ENCODE assay signal across 8 cellular contexts in genomic region chr16:1706386-1707192, GRCh38. TPM values are rescaled to one million over a fixed set of nuclear protein-coding genes. Genes with fewer than 3 reads are reported as not detected.
DNase-seq lines count a peak whose midpoint lies in the region; TF ChIP-seq lines count a peak whose summit lies in the region.

No MANE protein-coding gene starts in this region.

- no peaks in the 10 kb centered on the region for H3K9me3 Mint-ChIP-seq in activated T-helper 1 cell treated with anti-CD3 and anti-CD28 coated beads, Interleukin-12 subunit alpha, Interleukin-12 subunit beta, Interleukin-2, Interleukin-4 antibody, amounts not matched to agents 30 ng/mL and 10 ng/mL and 1 ng/mL, durations not matched to agents 14 hours and 24 hours and 36 hours

- peaks cover 28% of the 10 kb centered on the region for H3K4me1 Mint-ChIP-seq in activated T-helper 1 cell treated with anti-CD3 and anti-CD28 coated beads, Interleukin-12 subunit alpha, Interleukin-12 subunit beta, Interleukin-2, Interleukin-4 antibody, amounts not matched to agents 30 ng/mL and 10 ng/mL and 1 ng/mL, durations not matched to agents 14 hours and 24 hours and 36 hours (ENCODE audit: low read depth)

- H3K27me3 ChIP-seq in H7 (ENCODE audit: control insufficient read depth, insufficient read depth, low read length) (no peaks in the 10 kb centered on the region), osteoblast (ENCODE audit: insufficient read depth, low read length) (no peaks in the 10 kb centered on the region)

- peaks cover 6% of the 10 kb centered on the region for H3K36me3 ChIP-seq in H7 (replicated peaks; ENCODE audit: control insufficient read depth, insufficient read depth, low read length)
- peaks cover 13% of the 10 kb centered on the region for H3K36me3 ChIP-seq in osteoblast (ENCODE audit: insufficient read depth, low read length)

- intact Hi-C loops in activated T-helper 1 cell treated with anti-CD3 and anti-CD28 coated beads, Interleukin-12 subunit alpha, Interleukin-12 subunit beta, Interleukin-2, Interleukin-4 antibody, amounts not matched to agents 30 ng/mL and 10 ng/mL and 1 ng/mL, durations not matched to agents 14 hours and 24 hours and 36 hours (cut with micrococcal nuclease), result loop anchor here (1.0 to 10.0 kb wide), 6 partner anchors 28 to 292 kb away; partner anchors contain the start of genes EME2, JPT2, MRPS34 and NME3

- DNase-seq in GM03348 (ENCODE audit: low spot score) (peak; percentile 65), H7 (peak; percentile 88), NAMALWA (ENCODE audit: low spot score) (peak; percentile 56), fibroblast of the aortic adventitia (ENCODE audit: low read depth) (peak; percentile 40), osteoblast (ENCODE audit: insufficient read length, low spot score, missing footprints) (peak; percentile 92), NCI-H2081 treated with DMSO at 0.1 percent for 48 hours (lab: John Stamatoyannopoulos, UW) (no peak), SW 1271 (lab: John Stamatoyannopoulos, UW) (no peak)
- DNase-seq in activated T-helper 1 cell treated with anti-CD3 and anti-CD28 coated beads, Interleukin-12 subunit alpha, Interleukin-12 subunit beta, Interleukin-2, Interleukin-4 antibody, amounts not matched to agents 30 ng/mL and 10 ng/mL and 1 ng/mL, durations not matched to agents 14 hours and 24 hours and 36 hours (ENCODE audit: low spot score), result peak; percentile 22

- peaks cover 43% of the 10 kb centered on the region for H4K20me1 ChIP-seq in osteoblast (ENCODE audit: insufficient read depth, low read length)

- H3K4me1 ChIP-seq in osteoblast (ENCODE audit: insufficient read depth, low read length), result peaks cover 26% of the 10 kb centered on the region

- no peak for TF ChIP-seq CTCF in fibroblast of the aortic adventitia (IDR thresholded peaks at IDR 0.05; ENCODE audit: insufficient read depth, low read length)
- no peak for TF ChIP-seq CTCF in osteoblast (IDR thresholded peaks at IDR 0.05; ENCODE audit: extremely low read depth, low read depth, low read length)

- peak overlapping the region; percentile 94 for H3K4me3 Mint-ChIP-seq in activated T-helper 1 cell treated with anti-CD3 and anti-CD28 coated beads, Interleukin-12 subunit alpha, Interleukin-12 subunit beta, Interleukin-2, Interleukin-4 antibody, amounts not matched to agents 30 ng/mL and 10 ng/mL and 1 ng/mL, durations not matched to agents 14 hours and 24 hours and 36 hours

- H3K79me2 ChIP-seq in osteoblast (ENCODE audit: insufficient read depth, low read length), result peaks cover 58% of the 10 kb centered on the region

- peak overlapping the region; percentile 90 for H2AFZ ChIP-seq in osteoblast (ENCODE audit: low read length)

- peaks cover 21% of the 10 kb centered on the region for H3K36me3 Mint-ChIP-seq in activated T-helper 1 cell treated with anti-CD3 and anti-CD28 coated beads, Interleukin-12 subunit alpha, Interleukin-12 subunit beta, Interleukin-2, Interleukin-4 antibody, amounts not matched to agents 30 ng/mL and 10 ng/mL and 1 ng/mL, durations not matched to agents 14 hours and 24 hours and 36 hours (ENCODE audit: low read depth)

- peak overlapping the region; percentile 86 for H3K27ac Mint-ChIP-seq in activated T-helper 1 cell treated with anti-CD3 and anti-CD28 coated beads, Interleukin-12 subunit alpha, Interleukin-12 subunit beta, Interleukin-2, Interleukin-4 antibody, amounts not matched to agents 30 ng/mL and 10 ng/mL and 1 ng/mL, durations not matched to agents 14 hours and 24 hours and 36 hours

- H3K9me3 ChIP-seq in osteoblast (ENCODE audit: low read depth, low read length), result no peaks in the 10 kb centered on the region

- H3K4me2 ChIP-seq in osteoblast (ENCODE audit: insufficient read depth, low read length), result peak overlapping the region; percentile 91

- H3K27ac ChIP-seq in osteoblast (ENCODE audit: low read depth, low read length), result peak overlapping the region; percentile 76

- peak overlapping the region; percentile 97 for H3K4me3 ChIP-seq in H7 (ENCODE audit: insufficient read depth, low read depth, low read length)
- peak overlapping the region; percentile 98 for H3K4me3 ChIP-seq in fibroblast of the aortic adventitia (ENCODE audit: low read depth, low read length)
- peak overlapping the region; percentile 97 for H3K4me3 ChIP-seq in osteoblast (ENCODE audit: insufficient read depth, low read length)

- H3K27me3 Mint-ChIP-seq in activated T-helper 1 cell treated with anti-CD3 and anti-CD28 coated beads, Interleukin-12 subunit alpha, Interleukin-12 subunit beta, Interleukin-2, Interleukin-4 antibody, amounts not matched to agents 30 ng/mL and 10 ng/mL and 1 ng/mL, durations not matched to agents 14 hours and 24 hours and 36 hours (ENCODE audit: insufficient read depth), result no peaks in the 10 kb centered on the region

RNA-seq across cellular contexts. Expression of gene MAPK8IP3, which starts 0.6 kb away (rescaled TPM):
- total RNA-seq in H7 (2014; rRNA removed; shearing (Covaris generic)), result 35.2 and 44.9 TPM in 2 replicates
- 84.4 and 84.6 TPM in 2 replicates for total RNA-seq in activated T-helper 1 cell treated with anti-CD3 and anti-CD28 coated beads, Interleukin-12 subunit alpha, Interleukin-12 subunit beta, Interleukin-2, Interleukin-4 antibody, amounts not matched to agents 30 ng/mL and 10 ng/mL and 1 ng/mL, durations not matched to agents 14 hours and 24 hours and 36 hours
- total RNA-seq in fibroblast of the aortic adventitia (ENCODE audit: low replicate concordance) (27.3 and 45.8 TPM in 2 replicates), osteoblast (64.1 and 71.0 TPM in 2 replicates)

RNA-seq across cellular contexts. Expression of gene JPT2, which starts 28.5 kb away (rescaled TPM):
- 97.4 and 126 TPM in 2 replicates for total RNA-seq in H7 (2014; rRNA removed; shearing (Covaris generic))
- total RNA-seq in activated T-helper 1 cell treated with anti-CD3 and anti-CD28 coated beads, Interleukin-12 subunit alpha, Interleukin-12 subunit beta, Interleukin-2, Interleukin-4 antibody, amounts not matched to agents 30 ng/mL and 10 ng/mL and 1 ng/mL, durations not matched to agents 14 hours and 24 hours and 36 hours, result 106 and 119 TPM in 2 replicates
- total RNA-seq in fibroblast of the aortic adventitia (ENCODE audit: low replicate concordance), result 8.9 and 45.9 TPM in 2 replicates
- 22.8 and 26.2 TPM in 2 replicates for total RNA-seq in osteoblast

Comparison
In these comparisons a context has a peak if more than half of its experiments do, and no peak if none do; other contexts are left out.
1. DNase-seq: peak in GM03348 (single experiment), H7 (single experiment), NAMALWA (single experiment), activated T-helper 1 cell treated with anti-CD3 and anti-CD28 coated beads, Interleukin-12 subunit alpha, Interleukin-12 subunit beta, Interleukin-2, Interleukin-4 antibody, amounts not matched to agents 30 ng/mL and 10 ng/mL and 1 ng/mL, durations not matched to agents 14 hours and 24 hours and 36 hours (single experiment), fibroblast of the aortic adventitia (single experiment) and osteoblast (single experiment); none in NCI-H2081 treated with DMSO at 0.1 percent for 48 hours (single experiment) and SW 1271 (0 of 2).
2. Peak in every context shown above with its lines, with median percentiles within 50 percentile points of each other: H3K4me3 ChIP-seq.